ENCODE assay signal across 23 cellular contexts in the genomic region with DNA sequence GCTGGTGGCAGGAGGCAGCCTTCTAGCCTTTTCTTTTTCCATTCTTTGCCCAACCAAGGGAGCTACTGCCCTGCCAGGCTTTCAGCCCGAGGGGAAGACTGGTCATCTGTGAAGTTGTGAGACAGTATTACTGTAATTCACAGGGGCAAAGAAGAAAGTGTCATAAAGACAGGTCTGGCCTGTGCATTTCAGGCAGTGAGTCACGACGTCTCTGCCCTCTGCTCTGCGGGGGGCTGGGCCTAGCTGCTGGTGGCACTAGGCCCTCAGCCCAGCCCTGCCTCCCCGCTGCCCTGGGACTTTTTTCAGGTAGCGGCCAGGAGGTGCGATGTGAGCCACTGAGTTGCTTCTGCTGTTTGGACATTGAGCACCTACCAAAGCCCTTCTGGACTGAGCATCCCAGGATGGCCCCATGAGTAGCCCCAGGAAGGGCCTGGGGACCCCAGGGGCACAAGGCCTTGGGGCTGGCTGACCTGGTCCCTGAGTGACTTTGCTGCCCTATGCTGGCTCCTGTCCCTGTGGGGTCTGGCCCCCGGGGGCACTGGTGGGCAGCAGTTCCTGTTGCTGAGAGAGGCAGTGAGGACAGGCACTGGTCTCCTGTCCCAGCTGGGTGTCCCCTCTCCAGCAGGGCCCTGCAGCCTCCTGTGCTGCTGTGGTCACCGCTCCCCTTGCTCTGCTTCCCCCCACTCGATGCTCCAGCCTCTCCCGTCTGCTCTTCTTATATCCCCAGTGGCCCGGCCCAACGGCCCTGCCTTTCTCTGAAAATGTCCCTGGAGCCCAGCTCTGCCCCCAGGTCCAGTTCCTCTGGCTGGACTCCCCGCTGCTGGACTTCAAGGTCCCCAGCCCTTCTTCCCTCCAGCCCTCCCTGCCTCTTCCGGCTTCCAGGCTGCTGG. TPM values are rescaled to one million over a fixed set of nuclear protein-coding genes. Genes with fewer than 3 reads are reported as not detected.
A peak's percentile ranks its signal among the peaks of the same experiment; 100 is the strongest.
DNase-seq lines count a peak whose midpoint lies in the region; ATAC-seq and TF ChIP-seq lines count a peak whose summit lies in the region.
"Had no signal": no experiment of that assay in that cellular context is flagged by ENCODE, and none has a peak within 500 bp of the region (broad histone marks: within the 10 kb centered on the region; RNA-seq: fewer than 3 reads in every experiment).

No MANE protein-coding gene starts in this region.

- H3K9me3 ChIP-seq in HCT116 (ENCODE audit: control insufficient read depth in 1 of 2, insufficient read depth in 1 of 2, low read depth in 1 of 2, low read length in 2 of 2) (no peaks in the 10 kb centered on the region), RWPE2 (ENCODE audit: severe bottlenecking) (no peaks in the 10 kb centered on the region), body of pancreas (no peaks in the 10 kb centered on the region), testis (no peaks in the 10 kb centered on the region)
- H3K9me3 ChIP-seq: ascending aorta; BLaER1 treated with 17β-estradiol and CSF1 and Interleukin-3, amounts not matched to agents 10 nM and 100 nM; spleen; uterus had no signal

- DNase-seq in Caki2 (ENCODE audit: low read depth) (peak; percentile 66), HCT116 (ENCODE audit: low read depth, low spot score) (no peak), RWPE2 (ENCODE audit: low spot score) (no peak), kidney epithelial cell (ENCODE audit: low read depth) (peak; percentile 50), body of pancreas (no peak), testis (no peak)
- DNase-seq in stimulated activated CD8-positive, alpha-beta memory T cell treated with anti-CD3 and anti-CD28 coated beads, Interleukin-4, amount 100 ng/mL, for 48 hours = no peak
- DNase-seq: activated CD4-positive, alpha-beta T cell treated with anti-CD3 and anti-CD28 coated beads, Interleukin-2, amount 50 U/mL, for 48 hours; activated CD8-positive, alpha-beta memory T cell treated with anti-CD3 and anti-CD28 coated beads, Interleukin-2, amount 50 U/mL, for 48 hours; dermis blood vessel endothelial cell; KBM-7; left cardiac atrium; mesenchymal stem cell; MV-4-11; NCI-H526 treated with DMSO at 0.1 percent for 48 hours; SHP77; spleen; stimulated activated CD4-positive, alpha-beta T cell treated with anti-CD3 and anti-CD28 coated beads, Interleukin-2, amount 100 ng/mL, for 48 hours; uterus had no signal

- H3K27me3 ChIP-seq in HCT116 (ENCODE audit: insufficient read depth, low read length) (no peaks in the 10 kb centered on the region), RWPE2 (ENCODE audit: insufficient read depth, poor library complexity, severe bottlenecking) (peaks cover 2% of the 10 kb centered on the region), kidney epithelial cell (ENCODE audit: control insufficient read depth, insufficient read depth, low read length) (peaks cover 51% of the 10 kb centered on the region), body of pancreas (no peaks in the 10 kb centered on the region), testis (no peaks in the 10 kb centered on the region)
- H3K27me3 ChIP-seq: ascending aorta, uterus had no signal

- RAD21 ChIA-PET in HCT116 (lab: Charles Lee; ENCODE audit: low non-redundant PET in 1 of 2, low total read pairs in 2 of 2, uncharacterized antibody in 2 of 2, unreplicated experiment in 2 of 2) = no interaction called here

- TF ChIP-seq RAD21 in HCT116 (IDR thresholded peaks at IDR 0.05; ENCODE audit: low read depth) = no peak

- no peak overlapping the region for H3K4me3 ChIP-seq in HCT116 (replicated peaks in 1 of 2; ENCODE audit: low read depth in 1 of 2, low read length in 2 of 2)
- H3K4me3 ChIP-seq in RWPE2 (ENCODE audit: severe bottlenecking) = no peak overlapping the region
- H3K4me3 ChIP-seq in kidney epithelial cell (ENCODE audit: low read depth, low read length) = no peak overlapping the region
- H3K4me3 ChIP-seq in body of pancreas = no peak overlapping the region
- no peak overlapping the region for H3K4me3 ChIP-seq in testis
- H3K4me3 ChIP-seq: ascending aorta; BLaER1 treated with 17β-estradiol and CSF1 and Interleukin-3, amounts not matched to agents 10 nM and 100 nM; spleen; uterus had no signal

- no peaks in the 10 kb centered on the region for H3K79me2 ChIP-seq in HCT116 (ENCODE audit: insufficient read depth, low read length)

- intact Hi-C loops in HCT116 (cut with micrococcal nuclease) (no loop called here), body of pancreas (cut with DNase I) (loop anchor here (10.0 kb wide), 1 partner anchor 172 kb away; no protein-coding TSS in a partner anchor), testis (cut with DNase I; ENCODE audit: low total_unique reads) (no loop called here)

- in situ Hi-C loops in Caki2 (cut with HindIII; ENCODE audit: low pct_unique_long_range_greater_than_20kb, low sequenced_read_pairs) = no loop called here

- POLR2A ChIA-PET in HCT116 (lab: Charles Lee) = no interaction called here

- TF ChIP-seq POLR2A in HCT116 (IDR thresholded peaks at IDR 0.05; ENCODE audit: borderline replicate concordance, extremely low read depth, insufficient read depth, insufficient read length) (no peak), body of pancreas (IDR thresholded peaks at IDR 0.05) (no peak), testis (IDR thresholded peaks at IDR 0.05) (no peak)

- H3K9me2 ChIP-seq in HCT116 (ENCODE audit: insufficient read depth) = no peaks in the 10 kb centered on the region

- TF ChIP-seq CTCF in HCT116 (IDR thresholded peaks at IDR 0.05 in 2 of 3, conservative IDR thresholded peaks at IDR 0.05 in 1 of 3; ENCODE audit: borderline replicate concordance in 1 of 3, insufficient read depth in 1 of 3, low read depth in 2 of 3, low read length in 2 of 3) = no peak
- no peak for TF ChIP-seq CTCF in RWPE2 (IDR thresholded peaks at IDR 0.05; ENCODE audit: poor library complexity, severe bottlenecking)
- TF ChIP-seq CTCF in kidney epithelial cell (IDR thresholded peaks at IDR 0.05; ENCODE audit: insufficient read depth, low read length, poor library complexity, severe bottlenecking) = no peak
- no peak for TF ChIP-seq CTCF in body of pancreas (IDR thresholded peaks at IDR 0.05)
- TF ChIP-seq CTCF in testis (IDR thresholded peaks at IDR 0.05) = no peak

- WGBS in body of pancreas, 2 donors = 85 to 87% methylated on average over 10 to 15 of the region's 15 CpGs
- WGBS in testis, 2 donors = 78 to 79% methylated on average over 14 to 15 of the region's 15 CpGs

- CTCF ChIA-PET in HCT116 (lab: Charles Lee) = no interaction called here

- H4K20me1 ChIP-seq in HCT116 (ENCODE audit: insufficient read depth) = no peaks in the 10 kb centered on the region

- H3K36me3 ChIP-seq in HCT116 (ENCODE audit: control insufficient read depth in 1 of 2, insufficient read depth in 2 of 2, low read length in 2 of 2) (no peaks in the 10 kb centered on the region), RWPE2 (ENCODE audit: low read depth) (no peaks in the 10 kb centered on the region), kidney epithelial cell (ENCODE audit: control insufficient read depth, insufficient read depth, low read length) (no peaks in the 10 kb centered on the region), body of pancreas (replicated peaks in 1 of 2; ENCODE audit: insufficient read depth in 1 of 2, low read depth in 2 of 2) (no peaks in the 10 kb centered on the region), testis (ENCODE audit: low read depth, missing control alignments) (no peaks in the 10 kb centered on the region)
- H3K36me3 ChIP-seq: ascending aorta; BLaER1 treated with 17β-estradiol and CSF1 and Interleukin-3, amounts not matched to agents 10 nM and 100 nM; uterus had no signal

- peak; percentile 27; the same call in 1 of the 2 replicates for ATAC-seq in HCT116
- peak; percentile 16; the same call in 1 of the 3 replicates for ATAC-seq in RWPE2 (ENCODE audit: low read depth)
- no peak for ATAC-seq in HG03196 (IDR thresholded peaks at IDR 0.05; ENCODE audit: unreplicated experiment)
- ATAC-seq in body of pancreas = no peak
- ATAC-seq: left cardiac atrium had no signal

- H3K4me2 ChIP-seq in HCT116 (ENCODE audit: low read length) = no peak overlapping the region

- H3K27ac ChIP-seq in HCT116 (ENCODE audit: low read depth, low read length) (no peak overlapping the region), RWPE2 (ENCODE audit: poor library complexity, severe bottlenecking) (no peak overlapping the region), body of pancreas (no peak overlapping the region), testis (no peak overlapping the region)
- H3K27ac ChIP-seq: ascending aorta; BLaER1 treated with 17β-estradiol and CSF1 and Interleukin-3, amounts not matched to agents 10 nM and 100 nM; spleen; uterus had no signal

- H2AFZ ChIP-seq in HCT116 (ENCODE audit: low read depth, low read length, poor library complexity, severe bottlenecking) = no peak overlapping the region

- H3K4me1 ChIP-seq in HCT116 (ENCODE audit: control insufficient read depth in 1 of 2, insufficient read depth in 2 of 2, low read length in 2 of 2) (no peaks in the 10 kb centered on the region; a peak in 1 of 4 replicates), RWPE2 (ENCODE audit: insufficient read depth, poor library complexity, severe bottlenecking) (no peaks in the 10 kb centered on the region), body of pancreas (no peaks in the 10 kb centered on the region), testis (no peaks in the 10 kb centered on the region)
- H3K4me1 ChIP-seq: ascending aorta, uterus had no signal

- H3K9ac ChIP-seq in HCT116 (ENCODE audit: low read length) = no peak overlapping the region
- H3K9ac ChIP-seq: BLaER1 treated with 17β-estradiol and CSF1 and Interleukin-3, amounts not matched to agents 10 nM and 100 nM had no signal

- BruUV-seq in HCT116 (replicated peaks; lab: Mats Ljungman, UMichigan) = no TSS peak

TF ChIP-seq in HCT116, 20 proteins besides CTCF, POLR2A, EP300 and RAD21:
- TF ChIP-seq CBX3 (IDR thresholded peaks at IDR 0.05; ENCODE audit: low read depth) = no peak

RNA-seq across cellular contexts. Expression of gene INHBB, which starts 7.0 kb away (rescaled TPM):
- total RNA-seq in Caki2 (2014; rRNA removed; shearing (Covaris generic); ENCODE audit: low replicate concordance) = 48.3 and 52.0 TPM in 2 replicates
- total RNA-seq in HCT116 (2021; ENCODE audit: unreplicated experiment) = 0.27 TPM
- polyA plus RNA-seq in HCT116 (2012) = 0.26 TPM in 2 replicates
- total RNA-seq in kidney epithelial cell = 0.14 and 0.50 TPM in 2 replicates
- 1 to 10 TPM; 3.6 to 7.9 TPM for total RNA-seq in body of pancreas
- 100 to 1,000 TPM in 1 of 2 donors, 10 to 100 TPM in 1; 55.4 to 123 TPM for total RNA-seq in testis
- 46.1 TPM for polyA plus RNA-seq in testis (ENCODE audit: insufficient read depth, low read depth, low replicate concordance)
- total RNA-seq: activated T-helper 2 cell treated with anti-CD3 and anti-CD28 coated beads, Interferon-gamma antibody, Interleukin-2, Interleukin-4, amounts not matched to agents 10 μg/mL and 5 μg/mL and 100 μg/mL, durations not matched to agents 14 hours and 24 hours and 36 hours had no signal

Comparison
In these comparisons a context has a peak if more than half of its experiments do, and no peak if none do; other contexts are left out.
1. DNase-seq: peak in Caki2 (single experiment) and kidney epithelial cell (single experiment); none in HCT116 (single experiment), RWPE2 (single experiment), stimulated activated CD8-positive, alpha-beta memory T cell treated with anti-CD3 and anti-CD28 coated beads, Interleukin-4, amount 100 ng/mL, for 48 hours (single experiment), body of pancreas (0 of 4) and testis (single experiment).
2. ATAC-seq: peak in HCT116 (single experiment) and RWPE2 (single experiment); none in HG03196 (single experiment) and body of pancreas (single experiment).